ENCODE assay signal across 23 cellular contexts in the genomic region with DNA sequence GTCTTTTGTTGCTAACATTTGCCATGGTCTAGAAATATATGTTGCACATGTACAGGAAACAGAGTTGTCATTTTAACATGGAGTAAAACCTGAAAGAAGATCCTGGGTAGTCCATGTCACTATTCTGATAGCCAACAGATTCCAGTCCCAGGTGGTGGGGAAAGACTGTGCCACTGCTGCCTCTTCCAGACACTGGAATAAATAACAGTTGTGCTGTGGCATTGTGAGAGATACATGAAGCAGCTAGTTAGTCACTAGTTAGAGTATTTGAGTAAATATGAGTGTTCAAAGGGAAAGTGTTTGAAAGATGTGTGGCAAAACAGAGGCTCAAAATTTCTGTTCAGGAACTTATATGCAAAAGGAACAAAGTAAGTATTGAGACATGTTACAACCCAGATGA.
"Had no signal": no experiment of that assay in that cellular context is flagged by ENCODE, and none has a peak within 500 bp of the region (broad histone marks: within the 10 kb centered on the region; RNA-seq: fewer than 3 reads in every experiment).

No MANE protein-coding gene starts in this region.

- H3K27ac Mint-ChIP-seq: endodermal cell; memory B cell; mesothelial cell of epicardium; natural killer cell treated with Interleukin-12 subunit alpha and Interleukin-12 subunit beta and Interleukin-15 and Interleukin-18, amount 100 ng/mL, for 72 hours; neural progenitor cell; stimulated activated effector memory CD8-positive, alpha-beta T cell treated with anti-CD3 and anti-CD28 coated beads, Interleukin-12 subunit alpha, Interleukin-12 subunit beta, amount 100 ng/mL, for 72 hours; type B pancreatic cell had no signal

- H3K9me3 Mint-ChIP-seq: endodermal cell; memory B cell; mesothelial cell of epicardium; neural progenitor cell; stimulated activated effector memory CD8-positive, alpha-beta T cell treated with anti-CD3 and anti-CD28 coated beads, Interleukin-12 subunit alpha, Interleukin-12 subunit beta, amount 100 ng/mL, for 72 hours; type B pancreatic cell had no signal

- H3K4me1 ChIP-seq: gastrocnemius medialis, left ventricle myocardium inferior, lower lobe of right lung, neural progenitor cell, suprapubic skin, thyroid gland had no signal

- H3K27me3 ChIP-seq: gastrocnemius medialis, neural progenitor cell, ovary, suprapubic skin, thyroid gland had no signal

- H3K4me1 Mint-ChIP-seq: memory B cell; mesothelial cell of epicardium; neural progenitor cell; stimulated activated effector memory CD8-positive, alpha-beta T cell treated with anti-CD3 and anti-CD28 coated beads, Interleukin-12 subunit alpha, Interleukin-12 subunit beta, amount 100 ng/mL, for 72 hours had no signal

- H3K27ac ChIP-seq: coronary artery, gastrocnemius medialis, left ventricle myocardium inferior, lower lobe of right lung, neural progenitor cell, ovary, suprapubic skin, thyroid gland had no signal

- H3K36me3 Mint-ChIP-seq: memory B cell; mesothelial cell of epicardium; natural killer cell treated with Interleukin-12 subunit alpha and Interleukin-12 subunit beta and Interleukin-15 and Interleukin-18, amount 100 ng/mL, for 72 hours; neural progenitor cell; stimulated activated effector memory CD8-positive, alpha-beta T cell treated with anti-CD3 and anti-CD28 coated beads, Interleukin-12 subunit alpha, Interleukin-12 subunit beta, amount 100 ng/mL, for 72 hours; type B pancreatic cell had no signal

- ATAC-seq: gastrocnemius medialis; lower lobe of right lung; natural killer cell treated with Interleukin-12 subunit alpha and Interleukin-12 subunit beta and Interleukin-15 and Interleukin-18, amount 100 ng/mL, for 72 hours; right cardiac atrium; stimulated activated effector memory CD8-positive, alpha-beta T cell treated with anti-CD3 and anti-CD28 coated beads, Interleukin-12 subunit alpha, Interleukin-12 subunit beta, amount 100 ng/mL, for 72 hours; stimulated activated naive CD8-positive, alpha-beta T cell treated with anti-CD3 and anti-CD28 coated beads, Interleukin-15, Interleukin-2, amounts not matched to agents 100 U/mL and 50 U/mL, for 24 hours had no signal

- H3K27me3 Mint-ChIP-seq: memory B cell; natural killer cell treated with Interleukin-12 subunit alpha and Interleukin-12 subunit beta and Interleukin-15 and Interleukin-18, amount 100 ng/mL, for 72 hours; type B pancreatic cell had no signal

- FAIRE-seq: endothelial cell of umbilical vein had no signal

- H3K4me3 Mint-ChIP-seq: endodermal cell; memory B cell; mesothelial cell of epicardium; natural killer cell treated with Interleukin-12 subunit alpha and Interleukin-12 subunit beta and Interleukin-15 and Interleukin-18, amount 100 ng/mL, for 72 hours; neural progenitor cell; stimulated activated effector memory CD8-positive, alpha-beta T cell treated with anti-CD3 and anti-CD28 coated beads, Interleukin-12 subunit alpha, Interleukin-12 subunit beta, amount 100 ng/mL, for 72 hours; type B pancreatic cell had no signal

- DNase-seq: effector CD4-positive, alpha-beta T cell; endodermal cell; gastrocnemius medialis; glutamatergic neuron; islet precursor cell; left ventricle myocardium inferior; lower lobe of right lung; nucleus accumbens; ovary; right cardiac atrium; stimulated activated CD4-positive, alpha-beta T cell treated with anti-CD3 and anti-CD28 coated beads, Interleukin-4, amount 100 ng/mL, for 1 hour; stimulated activated CD8-positive, alpha-beta memory T cell treated with anti-CD3 and anti-CD28 coated beads, Interleukin-4, amount 100 ng/mL, for 48 hours; stimulated activated naive CD8-positive, alpha-beta T cell treated with anti-CD3 and anti-CD28 coated beads, Interleukin-15, Interleukin-2, amounts not matched to agents 100 U/mL and 50 U/mL, for 24 hours; thyroid gland had no signal
